13 cellular contexts compared by ENCODE assay signal in the genomic region with DNA sequence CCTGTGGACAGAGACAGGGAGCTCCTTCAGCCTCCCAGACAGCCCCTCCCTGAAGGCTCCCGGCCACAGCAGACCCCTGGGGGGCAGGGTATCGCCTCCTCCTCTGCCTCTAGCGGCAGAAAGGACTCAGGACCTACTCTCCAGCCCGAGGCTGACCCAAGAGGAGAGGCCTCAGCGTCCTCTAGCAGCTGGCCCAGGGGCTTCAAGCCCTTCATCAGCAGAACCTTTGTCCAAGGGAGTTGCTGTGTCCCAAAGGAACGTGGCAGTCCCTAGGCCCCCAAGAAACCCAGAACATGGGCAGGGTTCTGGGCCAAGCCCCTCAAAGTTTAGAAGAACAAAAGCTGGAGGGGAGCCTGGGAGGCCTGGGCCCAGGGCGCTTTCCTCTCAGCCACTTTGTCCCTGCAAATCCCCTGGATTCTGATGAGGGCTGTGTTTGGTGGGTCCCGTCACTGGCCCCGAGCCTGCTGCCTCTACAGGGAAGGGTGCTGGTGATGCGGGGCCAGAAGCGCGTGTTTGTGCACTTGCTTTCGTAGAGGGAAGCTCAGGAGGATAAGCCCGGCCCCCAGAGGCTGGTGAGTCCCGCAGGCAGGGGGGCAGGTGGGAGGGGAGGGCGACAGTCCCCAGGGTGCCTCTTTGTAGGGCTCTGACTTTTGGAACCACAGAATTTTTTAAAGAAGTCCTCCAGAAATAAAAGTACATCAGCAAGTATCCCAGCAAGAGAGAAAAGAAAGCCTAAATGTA. TPM values are rescaled to one million over a fixed set of nuclear protein-coding genes. Genes with fewer than 3 reads are reported as not detected.
A peak's percentile ranks its signal among the peaks of the same experiment; 100 is the strongest.
DNase-seq lines count a peak whose midpoint lies in the region; ATAC-seq and TF ChIP-seq lines count a peak whose summit lies in the region.
"Had no signal": no experiment of that assay in that cellular context is flagged by ENCODE, and none has a peak within 500 bp of the region (broad histone marks: within the 10 kb centered on the region; RNA-seq: fewer than 3 reads in every experiment).

No MANE protein-coding gene starts in this region.

- H3K9me3 ChIP-seq in stomach smooth muscle (ENCODE audit: control insufficient read depth in 2 of 2, low read length in 2 of 2) (no peaks in the 10 kb centered on the region), vagina (no peaks in the 10 kb centered on the region)

- DNase-seq in activated naive CD4-positive, alpha-beta T cell treated with Interleukin-2 at 50 U/mL for 16 hours = no peak
- no peak for DNase-seq in T-cell
- no peak for DNase-seq in immature natural killer cell
- DNase-seq in stimulated activated naive CD4-positive, alpha-beta T cell (lab: John Stamatoyannopoulos, UW) = no peak
- DNase-seq in NCI-H748 treated with DMSO at 0.1 percent for 48 hours (lab: John Stamatoyannopoulos, UW) = no peak
- DNase-seq in vagina (ENCODE audit: extremely low spot score in 2 of 2) = no peak
- DNase-seq: GOT3; left cardiac atrium; NK-92 treated with Interleukin-12 subunit alpha and Interleukin-12 subunit beta, amount 100 ng/mL, for 24 hours had no signal

- POLR2A ChIA-PET in T-cell (lab: Charles Lee) = no interaction called here

- H3K27me3 ChIP-seq in stomach smooth muscle (ENCODE audit: control insufficient read depth in 1 of 2, insufficient read depth in 2 of 2, low read length in 2 of 2) = no peaks in the 10 kb centered on the region
- no peaks in the 10 kb centered on the region for H3K27me3 ChIP-seq in vagina

- H3K4me1 ChIP-seq in stomach smooth muscle (ENCODE audit: control insufficient read depth, insufficient read depth, low read length) = peaks cover 46% of the 10 kb centered on the region
- H3K4me1 ChIP-seq in vagina = peaks cover 21% of the 10 kb centered on the region

- intact Hi-C loops in vagina (cut with DNase I) = no loop called here

- no peak for TF ChIP-seq POLR2A in vagina (IDR thresholded peaks at IDR 0.05)

- H3K27ac Mint-ChIP-seq in activated naive CD4-positive, alpha-beta T cell treated with anti-CD3 and anti-CD28 coated beads, Interleukin-2, amount 50 U/mL, for 24 hours = peak overlapping the region; percentile 55
- H3K27ac Mint-ChIP-seq in T-cell (peak overlapping the region; percentile 59 to 85), immature natural killer cell (peak overlapping the region in 4 of 6 donors; percentile 55 to 75 (median 68))
- H3K27ac Mint-ChIP-seq: type B pancreatic cell had no signal

- TF ChIP-seq CTCF in vagina (IDR thresholded peaks at IDR 0.05) = no peak

- peak overlapping the region; percentile 62 to 90 for H3K9ac ChIP-seq in stomach smooth muscle (ENCODE audit: low read length in 2 of 2)

- CTCF ChIA-PET in T-cell (lab: Charles Lee) = interaction anchor here in 1 of 2 donors (0.6 kb wide), 1 partner anchor 24 kb away, joined by 4 read pairs; no protein-coding TSS in a partner anchor

- H3K9me3 Mint-ChIP-seq in activated naive CD4-positive, alpha-beta T cell treated with anti-CD3 and anti-CD28 coated beads, Interleukin-2, amount 50 U/mL, for 24 hours = no peaks in the 10 kb centered on the region
- H3K9me3 Mint-ChIP-seq in T-cell = no peaks in the 10 kb centered on the region
- peaks cover 0 to 1% (median 0%) of the 10 kb centered on the region in 6 donors for H3K9me3 Mint-ChIP-seq in immature natural killer cell
- H3K9me3 Mint-ChIP-seq: activated T-helper 1 cell treated with anti-CD3 and anti-CD28 coated beads, Interleukin-12 subunit alpha, Interleukin-12 subunit beta, Interleukin-2, Interleukin-4 antibody, amounts not matched to agents 30 ng/mL and 10 ng/mL and 1 ng/mL, durations not matched to agents 14 hours and 24 hours and 36 hours; type B pancreatic cell had no signal

- H3K4me1 Mint-ChIP-seq in activated naive CD4-positive, alpha-beta T cell treated with anti-CD3 and anti-CD28 coated beads, Interleukin-2, amount 50 U/mL, for 24 hours = peaks cover 55% of the 10 kb centered on the region
- H3K4me1 Mint-ChIP-seq in T-cell (peaks cover 58 to 64% (median 63%) of the 10 kb centered on the region in 3 donors), immature natural killer cell (peaks cover 59 to 61% of the 10 kb centered on the region in 2 donors)

- ATAC-seq in T-cell (replicated peaks in 1 of 4) = no peak

- no peaks in the 10 kb centered on the region for H3K27me3 Mint-ChIP-seq in activated naive CD4-positive, alpha-beta T cell treated with anti-CD3 and anti-CD28 coated beads, Interleukin-2, amount 50 U/mL, for 24 hours
- H3K27me3 Mint-ChIP-seq in T-cell (no peaks in the 10 kb centered on the region), immature natural killer cell (ENCODE audit: low read depth in 3 of 3) (peaks cover 2 to 20% (median 3%) of the 10 kb centered on the region in 3 donors)

- H3K36me3 Mint-ChIP-seq in activated naive CD4-positive, alpha-beta T cell treated with anti-CD3 and anti-CD28 coated beads, Interleukin-2, amount 50 U/mL, for 24 hours = peaks cover 10% of the 10 kb centered on the region
- H3K36me3 Mint-ChIP-seq in T-cell (peaks cover 28% of the 10 kb centered on the region), immature natural killer cell (peaks cover 17 to 39% (median 26%) of the 10 kb centered on the region in 3 donors)
- H3K36me3 Mint-ChIP-seq: type B pancreatic cell had no signal

- peaks cover 0 to 2% of the 10 kb centered on the region in 2 donors for H3K36me3 ChIP-seq in stomach smooth muscle (ENCODE audit: control insufficient read depth in 2 of 2, insufficient read depth in 2 of 2, low read length in 2 of 2)
- no peaks in the 10 kb centered on the region for H3K36me3 ChIP-seq in vagina

- H3K27ac ChIP-seq in stomach smooth muscle (ENCODE audit: low read length) (peak overlapping the region; percentile 62), vagina (no peak overlapping the region)

- H3K4me3 Mint-ChIP-seq in activated naive CD4-positive, alpha-beta T cell treated with anti-CD3 and anti-CD28 coated beads, Interleukin-2, amount 50 U/mL, for 24 hours = no peak overlapping the region
- H3K4me3 Mint-ChIP-seq in T-cell = peak overlapping the region in 1 of 3 donors; percentile 80
- no peak overlapping the region for H3K4me3 Mint-ChIP-seq in immature natural killer cell
- H3K4me3 Mint-ChIP-seq: activated T-helper 1 cell treated with anti-CD3 and anti-CD28 coated beads, Interleukin-12 subunit alpha, Interleukin-12 subunit beta, Interleukin-2, Interleukin-4 antibody, amounts not matched to agents 30 ng/mL and 10 ng/mL and 1 ng/mL, durations not matched to agents 14 hours and 24 hours and 36 hours; type B pancreatic cell had no signal

- H3K4me3 ChIP-seq in stomach smooth muscle (ENCODE audit: low read length in 2 of 2) = peak overlapping the region; percentile 16 to 66
- no peak overlapping the region for H3K4me3 ChIP-seq in vagina

RNA-seq across cellular contexts. Expression of gene ITGB2, which starts 13.3 kb away (rescaled TPM):
- total RNA-seq in T-cell (100 to 1,000 TPM; 249 to 498 (median 304) TPM), vagina (35.1 TPM)
- 1,000 to 10,000 TPM; 1,416 to 2,161 (median 1,452) TPM for polyA plus RNA-seq in immature natural killer cell

RNA-seq across cellular contexts. Expression of gene SLX9, which starts 32.4 kb away (rescaled TPM):
- total RNA-seq in T-cell (10 to 100 TPM; 16.7 to 32.2 (median 26.7) TPM), vagina (8.3 TPM)
- polyA plus RNA-seq in immature natural killer cell = 10 to 100 TPM in 2 of 3 donors, 1 to 10 TPM in 1; 7.1 to 12.4 (median 11.3) TPM

RNA-seq across cellular contexts. Expression of gene PTTG1IP, which starts 33.9 kb away (rescaled TPM):
- 10 to 100 TPM; 73.4 to 91.1 (median 90.2) TPM for total RNA-seq in T-cell
- polyA plus RNA-seq in immature natural killer cell = 100 to 1,000 TPM in 1 of 3 donors, 10 to 100 TPM in 2; 67.7 to 103 (median 92.9) TPM
- total RNA-seq in vagina = 165 TPM

Comparison
In these comparisons a context has a peak if more than half of its experiments do, and no peak if none do; other contexts are left out.
1. H3K4me3 ChIP-seq: peak in stomach smooth muscle (2 of 2); none in vagina (0 of 2).
2. Peak in every context shown above with its lines, with median percentiles within 50 percentile points of each other: H3K27ac Mint-ChIP-seq.